ENCODE assay signal across 19 cellular contexts in the genomic region with DNA sequence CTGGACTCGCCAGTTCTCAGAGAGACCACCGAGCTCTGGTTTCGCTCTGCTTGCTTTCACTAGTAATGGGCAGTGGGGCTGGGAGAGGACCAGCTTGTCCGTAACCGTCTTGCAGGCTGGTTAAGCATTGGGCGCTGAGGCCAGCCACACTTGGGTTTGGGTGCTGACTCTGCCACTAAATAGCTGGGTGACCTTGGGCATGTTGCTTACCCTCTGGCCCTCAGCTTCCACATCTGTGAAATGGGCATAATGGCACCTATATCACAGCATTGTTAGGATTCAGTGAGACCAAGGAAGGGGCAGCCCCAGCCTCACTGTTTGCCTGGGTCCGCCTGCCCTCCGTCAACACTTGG. TPM values are rescaled to one million over a fixed set of nuclear protein-coding genes. Genes with fewer than 3 reads are reported as not detected.
"Had no signal": no experiment of that assay in that cellular context is flagged by ENCODE, and none has a peak within 500 bp of the region (broad histone marks: within the 10 kb centered on the region; RNA-seq: fewer than 3 reads in every experiment).

No MANE protein-coding gene starts in this region.

- FAIRE-seq: colon, frontal cortex had no signal

- H3K9ac ChIP-seq: parathyroid adenoma had no signal

- H3K27ac ChIP-seq: body of pancreas, dorsolateral prefrontal cortex, left ventricle myocardium inferior, parathyroid adenoma, tibial artery had no signal

- H3K9me3 ChIP-seq: body of pancreas, left ventricle myocardium inferior, tibial artery had no signal

- DNase-seq: activated B cell treated with CpG ODN at 0.5 μM for 24 hours; activated CD4-positive, alpha-beta memory T cell treated with anti-CD3 and anti-CD28 coated beads for 36 hours; activated CD4-positive, alpha-beta T cell treated with anti-CD3 and anti-CD28 coated beads for 4 hours; activated gamma-delta T cell treated with Interleukin-2 at 50 U/mL for 16 hours; activated T-cell treated with anti-CD3 and anti-CD28 coated beads for 4 hours; body of pancreas; central memory CD4-positive, alpha-beta T cell; dorsolateral prefrontal cortex; left ventricle myocardium inferior; naive thymus-derived CD8-positive, alpha-beta T cell; stimulated activated CD4-positive, alpha-beta T cell treated with anti-CD3 and anti-CD28 coated beads, Interleukin-12 subunit alpha, Interleukin-12 subunit beta, amount 100 ng/mL, for 4 hours; stimulated activated CD4-positive, alpha-beta T cell treated with anti-CD3 and anti-CD28 coated beads, Interleukin-1b, Interleukin-23, amount 100 ng/mL, for 48 hours; stimulated activated naive CD8-positive, alpha-beta T cell treated with anti-CD3 and anti-CD28 coated beads, Interleukin-15, Interleukin-2, amounts not matched to agents 100 U/mL and 50 U/mL, for 24 hours; substantia nigra had no signal

- ATAC-seq: activated naive CD4-positive, alpha-beta T cell treated with anti-CD3 and anti-CD28 coated beads, Interleukin-2, amount 50 U/mL, for 72 hours; body of pancreas; naive thymus-derived CD8-positive, alpha-beta T cell; stimulated activated naive CD8-positive, alpha-beta T cell treated with anti-CD3 and anti-CD28 coated beads, Interleukin-15, Interleukin-2, amounts not matched to agents 100 U/mL and 50 U/mL, for 24 hours had no signal

- H3K4me1 ChIP-seq: left ventricle myocardium inferior, parathyroid adenoma, tibial artery had no signal

- H3K79me2 ChIP-seq: parathyroid adenoma had no signal

- H3K27me3 ChIP-seq: body of pancreas, tibial artery had no signal

- H2AFZ ChIP-seq: parathyroid adenoma had no signal

- H3K4me3 ChIP-seq: body of pancreas, dorsolateral prefrontal cortex, left ventricle myocardium inferior, tibial artery had no signal

RNA-seq across cellular contexts. Expression of a gene that starts 43.5 kb away (rescaled TPM):
- polyA plus RNA-seq: naive thymus-derived CD8-positive, alpha-beta T cell had no signal
